1 cellular context compared by ENCODE assay signal in genomic region chr5:29942089-29942488, GRCh38.
TF ChIP-seq lines count a peak whose summit lies in the region.

No MANE protein-coding gene starts in this region.

TF ChIP-seq in HepG2, 621 proteins besides CTCF, POLR2A, EP300 and RAD21:
- TF ChIP-seq ZNF17 (CRISPR knock-in tag; IDR thresholded peaks at IDR 0.05) (no peak), ZNF430 (CRISPR knock-in tag; IDR thresholded peaks at IDR 0.05) (no peak), ZHX2 (IDR thresholded peaks at IDR 0.05; ENCODE audit: low read depth) (no peak), ZHX2 (CRISPR knock-in tag; IDR thresholded peaks at IDR 0.05; ENCODE audit: borderline replicate concordance) (no peak), NFE2L2 (IDR thresholded peaks at IDR 0.05; ENCODE audit: low read length) (0 out of 2 replicates have a peak, but pooled peaks have one; percentile 23), MEIS2 (CRISPR knock-in tag; IDR thresholded peaks at IDR 0.05) (no peak), ATF7 (IDR thresholded peaks at IDR 0.05) (peak; percentile 51; the same call in 1 of the 2 replicates), ATF7 (CRISPR knock-in tag; IDR thresholded peaks at IDR 0.05) (no peak), GRHL1 (CRISPR knock-in tag; conservative IDR thresholded peaks at IDR 0.05) (no peak)
TF ChIP-seq in HepG2: peak in this region for 2.
